In genomic region chr2:20538308-20539132, GRCh38 we compare ENCODE assay signal across 2 cellular contexts.
TF ChIP-seq lines count a peak whose summit lies in the region.

No MANE protein-coding gene starts in this region.

TF ChIP-seq in GM23338, 12 proteins besides CTCF, POLR2A, EP300 and RAD21:
- TF ChIP-seq, protein P1, sequence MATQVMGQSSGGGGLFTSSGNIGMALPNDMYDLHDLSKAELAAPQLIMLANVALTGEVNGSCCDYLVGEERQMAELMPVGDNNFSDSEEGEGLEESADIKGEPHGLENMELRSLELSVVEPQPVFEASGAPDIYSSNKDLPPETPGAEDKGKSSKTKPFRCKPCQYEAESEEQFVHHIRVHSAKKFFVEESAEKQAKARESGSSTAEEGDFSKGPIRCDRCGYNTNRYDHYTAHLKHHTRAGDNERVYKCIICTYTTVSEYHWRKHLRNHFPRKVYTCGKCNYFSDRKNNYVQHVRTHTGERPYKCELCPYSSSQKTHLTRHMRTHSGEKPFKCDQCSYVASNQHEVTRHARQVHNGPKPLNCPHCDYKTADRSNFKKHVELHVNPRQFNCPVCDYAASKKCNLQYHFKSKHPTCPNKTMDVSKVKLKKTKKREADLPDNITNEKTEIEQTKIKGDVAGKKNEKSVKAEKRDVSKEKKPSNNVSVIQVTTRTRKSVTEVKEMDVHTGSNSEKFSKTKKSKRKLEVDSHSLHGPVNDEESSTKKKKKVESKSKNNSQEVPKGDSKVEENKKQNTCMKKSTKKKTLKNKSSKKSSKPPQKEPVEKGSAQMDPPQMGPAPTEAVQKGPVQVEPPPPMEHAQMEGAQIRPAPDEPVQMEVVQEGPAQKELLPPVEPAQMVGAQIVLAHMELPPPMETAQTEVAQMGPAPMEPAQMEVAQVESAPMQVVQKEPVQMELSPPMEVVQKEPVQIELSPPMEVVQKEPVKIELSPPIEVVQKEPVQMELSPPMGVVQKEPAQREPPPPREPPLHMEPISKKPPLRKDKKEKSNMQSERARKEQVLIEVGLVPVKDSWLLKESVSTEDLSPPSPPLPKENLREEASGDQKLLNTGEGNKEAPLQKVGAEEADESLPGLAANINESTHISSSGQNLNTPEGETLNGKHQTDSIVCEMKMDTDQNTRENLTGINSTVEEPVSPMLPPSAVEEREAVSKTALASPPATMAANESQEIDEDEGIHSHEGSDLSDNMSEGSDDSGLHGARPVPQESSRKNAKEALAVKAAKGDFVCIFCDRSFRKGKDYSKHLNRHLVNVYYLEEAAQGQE (IDR thresholded peaks at IDR 0.05; ENCODE audit: unreplicated experiment) = no peak
- TF ChIP-seq EZH2 (IDR thresholded peaks at IDR 0.05; ENCODE audit: low read depth, unreplicated experiment) = no peak
- TF ChIP-seq ETS1 (IDR thresholded peaks at IDR 0.05) = no peak

TF ChIP-seq in H1, 55 proteins besides CTCF, POLR2A, EP300 and RAD21:
- TF ChIP-seq BCL11A (IDR thresholded peaks at IDR 0.05; ENCODE audit: low read depth in 2 of 2, low read length in 2 of 2) (no peak), NRF1 (IDR thresholded peaks at IDR 0.05; ENCODE audit: low read depth, low read length) (no peak), KDM1A (IDR thresholded peaks at IDR 0.05; ENCODE audit: borderline replicate concordance, low read length) (no peak), JUN (IDR thresholded peaks at IDR 0.05; ENCODE audit: low read depth, low read length) (no peak), CBX5 (IDR thresholded peaks at IDR 0.05; ENCODE audit: low read depth, low read length) (no peak), SP1 (IDR thresholded peaks at IDR 0.05; ENCODE audit: low read depth, low read length) (no peak), POLR2AphosphoS5 (IDR thresholded peaks at IDR 0.05; ENCODE audit: low read depth, low read length) (no peak), ZNF274 (IDR thresholded peaks at IDR 0.05; ENCODE audit: borderline replicate concordance, extremely low read depth, low read length) (no peak), RBBP5 (IDR thresholded peaks at IDR 0.05; ENCODE audit: borderline replicate concordance, low read depth, low read length) (no peak), MAFK (IDR thresholded peaks at IDR 0.05; ENCODE audit: low read depth, low read length) (no peak), BACH1 (IDR thresholded peaks at IDR 0.05; ENCODE audit: low read length) (no peak), USF2 (IDR thresholded peaks at IDR 0.05; ENCODE audit: low read length) (no peak), EGR1 (IDR thresholded peaks at IDR 0.05; ENCODE audit: borderline replicate concordance, low read depth, low read length) (no peak), TAF7 (optimal IDR thresholded peaks at IDR 0.05; ENCODE audit: borderline replicate concordance, low read depth, low read length) (no peak)
- TF ChIP-seq, protein P2, sequence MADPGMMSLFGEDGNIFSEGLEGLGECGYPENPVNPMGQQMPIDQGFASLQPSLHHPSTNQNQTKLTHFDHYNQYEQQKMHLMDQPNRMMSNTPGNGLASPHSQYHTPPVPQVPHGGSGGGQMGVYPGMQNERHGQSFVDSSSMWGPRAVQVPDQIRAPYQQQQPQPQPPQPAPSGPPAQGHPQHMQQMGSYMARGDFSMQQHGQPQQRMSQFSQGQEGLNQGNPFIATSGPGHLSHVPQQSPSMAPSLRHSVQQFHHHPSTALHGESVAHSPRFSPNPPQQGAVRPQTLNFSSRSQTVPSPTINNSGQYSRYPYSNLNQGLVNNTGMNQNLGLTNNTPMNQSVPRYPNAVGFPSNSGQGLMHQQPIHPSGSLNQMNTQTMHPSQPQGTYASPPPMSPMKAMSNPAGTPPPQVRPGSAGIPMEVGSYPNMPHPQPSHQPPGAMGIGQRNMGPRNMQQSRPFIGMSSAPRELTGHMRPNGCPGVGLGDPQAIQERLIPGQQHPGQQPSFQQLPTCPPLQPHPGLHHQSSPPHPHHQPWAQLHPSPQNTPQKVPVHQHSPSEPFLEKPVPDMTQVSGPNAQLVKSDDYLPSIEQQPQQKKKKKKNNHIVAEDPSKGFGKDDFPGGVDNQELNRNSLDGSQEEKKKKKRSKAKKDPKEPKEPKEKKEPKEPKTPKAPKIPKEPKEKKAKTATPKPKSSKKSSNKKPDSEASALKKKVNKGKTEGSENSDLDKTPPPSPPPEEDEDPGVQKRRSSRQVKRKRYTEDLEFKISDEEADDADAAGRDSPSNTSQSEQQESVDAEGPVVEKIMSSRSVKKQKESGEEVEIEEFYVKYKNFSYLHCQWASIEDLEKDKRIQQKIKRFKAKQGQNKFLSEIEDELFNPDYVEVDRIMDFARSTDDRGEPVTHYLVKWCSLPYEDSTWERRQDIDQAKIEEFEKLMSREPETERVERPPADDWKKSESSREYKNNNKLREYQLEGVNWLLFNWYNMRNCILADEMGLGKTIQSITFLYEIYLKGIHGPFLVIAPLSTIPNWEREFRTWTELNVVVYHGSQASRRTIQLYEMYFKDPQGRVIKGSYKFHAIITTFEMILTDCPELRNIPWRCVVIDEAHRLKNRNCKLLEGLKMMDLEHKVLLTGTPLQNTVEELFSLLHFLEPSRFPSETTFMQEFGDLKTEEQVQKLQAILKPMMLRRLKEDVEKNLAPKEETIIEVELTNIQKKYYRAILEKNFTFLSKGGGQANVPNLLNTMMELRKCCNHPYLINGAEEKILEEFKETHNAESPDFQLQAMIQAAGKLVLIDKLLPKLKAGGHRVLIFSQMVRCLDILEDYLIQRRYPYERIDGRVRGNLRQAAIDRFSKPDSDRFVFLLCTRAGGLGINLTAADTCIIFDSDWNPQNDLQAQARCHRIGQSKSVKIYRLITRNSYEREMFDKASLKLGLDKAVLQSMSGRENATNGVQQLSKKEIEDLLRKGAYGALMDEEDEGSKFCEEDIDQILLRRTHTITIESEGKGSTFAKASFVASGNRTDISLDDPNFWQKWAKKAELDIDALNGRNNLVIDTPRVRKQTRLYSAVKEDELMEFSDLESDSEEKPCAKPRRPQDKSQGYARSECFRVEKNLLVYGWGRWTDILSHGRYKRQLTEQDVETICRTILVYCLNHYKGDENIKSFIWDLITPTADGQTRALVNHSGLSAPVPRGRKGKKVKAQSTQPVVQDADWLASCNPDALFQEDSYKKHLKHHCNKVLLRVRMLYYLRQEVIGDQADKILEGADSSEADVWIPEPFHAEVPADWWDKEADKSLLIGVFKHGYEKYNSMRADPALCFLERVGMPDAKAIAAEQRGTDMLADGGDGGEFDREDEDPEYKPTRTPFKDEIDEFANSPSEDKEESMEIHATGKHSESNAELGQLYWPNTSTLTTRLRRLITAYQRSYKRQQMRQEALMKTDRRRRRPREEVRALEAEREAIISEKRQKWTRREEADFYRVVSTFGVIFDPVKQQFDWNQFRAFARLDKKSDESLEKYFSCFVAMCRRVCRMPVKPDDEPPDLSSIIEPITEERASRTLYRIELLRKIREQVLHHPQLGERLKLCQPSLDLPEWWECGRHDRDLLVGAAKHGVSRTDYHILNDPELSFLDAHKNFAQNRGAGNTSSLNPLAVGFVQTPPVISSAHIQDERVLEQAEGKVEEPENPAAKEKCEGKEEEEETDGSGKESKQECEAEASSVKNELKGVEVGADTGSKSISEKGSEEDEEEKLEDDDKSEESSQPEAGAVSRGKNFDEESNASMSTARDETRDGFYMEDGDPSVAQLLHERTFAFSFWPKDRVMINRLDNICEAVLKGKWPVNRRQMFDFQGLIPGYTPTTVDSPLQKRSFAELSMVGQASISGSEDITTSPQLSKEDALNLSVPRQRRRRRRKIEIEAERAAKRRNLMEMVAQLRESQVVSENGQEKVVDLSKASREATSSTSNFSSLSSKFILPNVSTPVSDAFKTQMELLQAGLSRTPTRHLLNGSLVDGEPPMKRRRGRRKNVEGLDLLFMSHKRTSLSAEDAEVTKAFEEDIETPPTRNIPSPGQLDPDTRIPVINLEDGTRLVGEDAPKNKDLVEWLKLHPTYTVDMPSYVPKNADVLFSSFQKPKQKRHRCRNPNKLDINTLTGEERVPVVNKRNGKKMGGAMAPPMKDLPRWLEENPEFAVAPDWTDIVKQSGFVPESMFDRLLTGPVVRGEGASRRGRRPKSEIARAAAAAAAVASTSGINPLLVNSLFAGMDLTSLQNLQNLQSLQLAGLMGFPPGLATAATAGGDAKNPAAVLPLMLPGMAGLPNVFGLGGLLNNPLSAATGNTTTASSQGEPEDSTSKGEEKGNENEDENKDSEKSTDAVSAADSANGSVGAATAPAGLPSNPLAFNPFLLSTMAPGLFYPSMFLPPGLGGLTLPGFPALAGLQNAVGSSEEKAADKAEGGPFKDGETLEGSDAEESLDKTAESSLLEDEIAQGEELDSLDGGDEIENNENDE (IDR thresholded peaks at IDR 0.05; ENCODE audit: insufficient replicate concordance, low read length) = no peak
